ENCODE assay signal across 14 cellular contexts in the genomic region with DNA sequence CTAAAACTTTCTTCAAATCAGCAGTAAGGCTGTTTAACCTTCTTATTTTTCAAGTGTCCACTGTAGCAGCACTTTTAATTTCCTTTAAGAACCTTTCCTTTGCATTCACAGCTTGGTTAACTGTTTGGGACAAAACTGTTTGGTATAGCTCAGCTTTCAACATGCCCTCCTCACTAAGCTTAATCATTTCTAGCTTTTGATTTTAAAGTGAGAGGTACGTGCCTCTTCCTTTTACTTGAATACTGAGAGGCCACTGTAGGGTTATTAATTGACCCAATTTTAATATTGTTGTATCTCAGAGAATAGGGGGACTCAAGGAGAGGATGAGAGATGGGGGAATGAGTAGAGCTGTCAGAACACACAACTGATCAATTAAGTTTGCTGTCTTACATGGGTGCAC.
A peak's percentile ranks its signal among the peaks of the same experiment; 100 is the strongest.
DNase-seq lines count a peak whose midpoint lies in the region; ATAC-seq and TF ChIP-seq lines count a peak whose summit lies in the region.
"Had no signal": no experiment of that assay in that cellular context is flagged by ENCODE, and none has a peak within 500 bp of the region (broad histone marks: within the 10 kb centered on the region; RNA-seq: fewer than 3 reads in every experiment).

No MANE protein-coding gene starts in this region.

- peak; percentile 57 for ATAC-seq in GM18870 (IDR thresholded peaks at IDR 0.05; ENCODE audit: unreplicated experiment)
- ATAC-seq in GM23338 = no peak
- no peak for ATAC-seq in HG03097 (IDR thresholded peaks at IDR 0.05; ENCODE audit: low FRiP score, unreplicated experiment)

- H3K4me3 Mint-ChIP-seq in GM23338 = no peak overlapping the region
- H3K4me3 Mint-ChIP-seq: CD4-positive, alpha-beta memory T cell; HFFc6 had no signal

- H2AFZ ChIP-seq in GM23338 = peak overlapping the region; percentile 0; the same call in 1 of the 2 replicates

- H4K20me1 ChIP-seq in GM23338 (replicated peaks; ENCODE audit: insufficient read depth) = no peaks in the 10 kb centered on the region

- H3K9me2 ChIP-seq in GM23338 (ENCODE audit: insufficient read depth) = no peaks in the 10 kb centered on the region

- no peaks in the 10 kb centered on the region for H3K9me3 ChIP-seq in WERI-Rb-1 (ENCODE audit: severe bottlenecking)
- H3K9me3 ChIP-seq: Caco-2, HAP-1 had no signal

- H3K4me3 ChIP-seq in GM23338 (no peak overlapping the region), WERI-Rb-1 (ENCODE audit: low read depth, low read length) (no peak overlapping the region)
- H3K4me3 ChIP-seq: HAP-1 had no signal

- no peak for DNase-seq in GM23338 (ENCODE audit: low spot score)
- DNase-seq in WERI-Rb-1 = no peak
- DNase-seq in SHP77 treated with DMSO at 0.1 percent for 48 hours (lab: John Stamatoyannopoulos, UW) = no peak
- DNase-seq in NCI-H146 treated with DMSO at 0.1 percent for 48 hours (lab: John Stamatoyannopoulos, UW; ENCODE audit: unreplicated experiment) = no peak
- DNase-seq: C1 segment of cervical spinal cord; Caco-2; CD4-positive, alpha-beta memory T cell; DMS153; DND-41; GOT3; HFFc6 had no signal

- no peaks in the 10 kb centered on the region for H3K4me1 ChIP-seq in GM23338 (ENCODE audit: insufficient read depth)
- H3K4me1 ChIP-seq: Caco-2, HAP-1 had no signal

- no peaks in the 10 kb centered on the region for H3K79me2 ChIP-seq in GM23338 (replicated peaks; ENCODE audit: insufficient read depth)

- H3K27me3 ChIP-seq in GM23338 (ENCODE audit: insufficient read depth) (no peaks in the 10 kb centered on the region), WERI-Rb-1 (ENCODE audit: insufficient read depth, low read depth, severe bottlenecking) (no peaks in the 10 kb centered on the region)

- H3K27ac Mint-ChIP-seq in GM23338 = no peak overlapping the region
- H3K27ac Mint-ChIP-seq: CD4-positive, alpha-beta memory T cell; HFFc6 had no signal

- H3K27ac ChIP-seq in GM23338 (ENCODE audit: low read depth) (no peak overlapping the region), WERI-Rb-1 (peak overlapping the region; percentile 81)

- H3K9me3 Mint-ChIP-seq in GM23338 = no peaks in the 10 kb centered on the region; the same call in 2 of the 3 replicates
- H3K9me3 Mint-ChIP-seq: CD4-positive, alpha-beta memory T cell; HFFc6 had no signal

- TF ChIP-seq CTCF in GM23338 (conservative IDR thresholded peaks at IDR 0.05; ENCODE audit: low read depth in 2 of 2) (no peak), WERI-Rb-1 (IDR thresholded peaks at IDR 0.05; ENCODE audit: low read depth, low read length) (no peak)

- H3K36me3 Mint-ChIP-seq in GM23338 (ENCODE audit: low read depth) = no peaks in the 10 kb centered on the region
- H3K36me3 Mint-ChIP-seq: CD4-positive, alpha-beta memory T cell had no signal

- no peaks in the 10 kb centered on the region for H3K36me3 ChIP-seq in GM23338 (ENCODE audit: insufficient read depth)
- no peaks in the 10 kb centered on the region for H3K36me3 ChIP-seq in WERI-Rb-1
- H3K36me3 ChIP-seq: HAP-1 had no signal

- H3F3A ChIP-seq in GM23338 (replicated peaks; ENCODE audit: low read depth) = no peaks in the 10 kb centered on the region

- no peaks in the 10 kb centered on the region for H3K27me3 Mint-ChIP-seq in GM23338 (ENCODE audit: insufficient read depth, low read depth, poor library complexity)

- H3K4me1 Mint-ChIP-seq in GM23338 = peaks cover 20% of the 10 kb centered on the region
- H3K4me1 Mint-ChIP-seq: CD4-positive, alpha-beta memory T cell had no signal

- H3K4me2 ChIP-seq in GM23338 = no peak overlapping the region

TF ChIP-seq in GM23338, 12 proteins besides CTCF, POLR2A, EP300 and RAD21:
- no peak for TF ChIP-seq CREB1 (CRISPR knock-in tag; IDR thresholded peaks at IDR 0.05; ENCODE audit: low read depth)
- TF ChIP-seq STAT1 (IDR thresholded peaks at IDR 0.05; ENCODE audit: unreplicated experiment) = no peak
- TF ChIP-seq POLR2AphosphoS5 (IDR thresholded peaks at IDR 0.05; ENCODE audit: low read depth) = no peak
- no peak for TF ChIP-seq NANOG (IDR thresholded peaks at IDR 0.05; ENCODE audit: borderline replicate concordance)
- TF ChIP-seq, protein P1, sequence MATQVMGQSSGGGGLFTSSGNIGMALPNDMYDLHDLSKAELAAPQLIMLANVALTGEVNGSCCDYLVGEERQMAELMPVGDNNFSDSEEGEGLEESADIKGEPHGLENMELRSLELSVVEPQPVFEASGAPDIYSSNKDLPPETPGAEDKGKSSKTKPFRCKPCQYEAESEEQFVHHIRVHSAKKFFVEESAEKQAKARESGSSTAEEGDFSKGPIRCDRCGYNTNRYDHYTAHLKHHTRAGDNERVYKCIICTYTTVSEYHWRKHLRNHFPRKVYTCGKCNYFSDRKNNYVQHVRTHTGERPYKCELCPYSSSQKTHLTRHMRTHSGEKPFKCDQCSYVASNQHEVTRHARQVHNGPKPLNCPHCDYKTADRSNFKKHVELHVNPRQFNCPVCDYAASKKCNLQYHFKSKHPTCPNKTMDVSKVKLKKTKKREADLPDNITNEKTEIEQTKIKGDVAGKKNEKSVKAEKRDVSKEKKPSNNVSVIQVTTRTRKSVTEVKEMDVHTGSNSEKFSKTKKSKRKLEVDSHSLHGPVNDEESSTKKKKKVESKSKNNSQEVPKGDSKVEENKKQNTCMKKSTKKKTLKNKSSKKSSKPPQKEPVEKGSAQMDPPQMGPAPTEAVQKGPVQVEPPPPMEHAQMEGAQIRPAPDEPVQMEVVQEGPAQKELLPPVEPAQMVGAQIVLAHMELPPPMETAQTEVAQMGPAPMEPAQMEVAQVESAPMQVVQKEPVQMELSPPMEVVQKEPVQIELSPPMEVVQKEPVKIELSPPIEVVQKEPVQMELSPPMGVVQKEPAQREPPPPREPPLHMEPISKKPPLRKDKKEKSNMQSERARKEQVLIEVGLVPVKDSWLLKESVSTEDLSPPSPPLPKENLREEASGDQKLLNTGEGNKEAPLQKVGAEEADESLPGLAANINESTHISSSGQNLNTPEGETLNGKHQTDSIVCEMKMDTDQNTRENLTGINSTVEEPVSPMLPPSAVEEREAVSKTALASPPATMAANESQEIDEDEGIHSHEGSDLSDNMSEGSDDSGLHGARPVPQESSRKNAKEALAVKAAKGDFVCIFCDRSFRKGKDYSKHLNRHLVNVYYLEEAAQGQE (IDR thresholded peaks at IDR 0.05; ENCODE audit: unreplicated experiment) = no peak
- TF ChIP-seq JUNB (IDR thresholded peaks at IDR 0.05; ENCODE audit: unreplicated experiment) = no peak
